In genomic region chr11:31725176-31725575, GRCh38 we compare ENCODE assay signal across 16 cellular contexts.
DNase-seq lines count a peak whose midpoint lies in the region; ATAC-seq and TF ChIP-seq lines count a peak whose summit lies in the region.
"Had no signal": no experiment of that assay in that cellular context is flagged by ENCODE, and none has a peak within 500 bp of the region (broad histone marks: within the 10 kb centered on the region; RNA-seq: fewer than 3 reads in every experiment).

No MANE protein-coding gene starts in this region.

- no peaks in the 10 kb centered on the region for H3K4me1 ChIP-seq in Karpas-422 (ENCODE audit: low read length)
- H3K4me1 ChIP-seq: BE2C, HAP-1 had no signal

- no peak for ATAC-seq in GM18867 (IDR thresholded peaks at IDR 0.05; ENCODE audit: unreplicated experiment)
- ATAC-seq: Panc1, Right ventricle myocardium inferior had no signal

- no peaks in the 10 kb centered on the region for H3K27me3 ChIP-seq in Karpas-422 (ENCODE audit: low read length)
- H3K27me3 ChIP-seq: BE2C had no signal

- H3K9me2 ChIP-seq in Karpas-422 (replicated peaks; ENCODE audit: insufficient read depth, low read length), result no peaks in the 10 kb centered on the region

- H3K36me3 ChIP-seq in Karpas-422 (ENCODE audit: insufficient read depth, low read length), result no peaks in the 10 kb centered on the region
- H3K36me3 ChIP-seq: BE2C, HAP-1 had no signal

- DNase-seq in EL (peak; percentile 2), Karpas-422 (peak; percentile 33), cardiac fibroblast (ENCODE audit: low read depth in 2 of 2) (peak; percentile 5 to 14), myocyte (ENCODE audit: low read depth) (peak; percentile 44), SW480 (ENCODE audit: low spot score) (no peak), pons (ENCODE audit: low spot score) (no peak)
- DNase-seq in activated CD4-positive, alpha-beta T cell treated with anti-CD3 and anti-CD28 coated beads for 1 hour, result no peak
- DNase-seq: BE2C; Calu3; CD4-positive, alpha-beta T cell; NCI-H1436 treated with DMSO at 0.1 percent for 48 hours; NCI-H2081 had no signal

- no peak overlapping the region for H3K4me2 ChIP-seq in Karpas-422 (ENCODE audit: low read depth, low read length, poor library complexity, severe bottlenecking)

- no peaks in the 10 kb centered on the region for H3K79me2 ChIP-seq in Karpas-422 (ENCODE audit: low read length)

- no peaks in the 10 kb centered on the region for H4K20me1 ChIP-seq in Karpas-422 (ENCODE audit: insufficient read depth, low read depth, low read length)

- H3K4me3 ChIP-seq in Karpas-422 (ENCODE audit: low read length) (no peak overlapping the region), cardiac fibroblast (replicated peaks in 1 of 2; ENCODE audit: low read depth in 2 of 2, low read length in 2 of 2) (no peak overlapping the region)
- H3K4me3 ChIP-seq: HAP-1 had no signal

- no peak for TF ChIP-seq CTCF in cardiac fibroblast (IDR thresholded peaks at IDR 0.05; ENCODE audit: low read depth, low read length)

- H3K9me3 ChIP-seq in Karpas-422 (ENCODE audit: low read length), result no peaks in the 10 kb centered on the region
- H3K9me3 ChIP-seq: BE2C, HAP-1 had no signal

- no peak overlapping the region for H3K9ac ChIP-seq in Karpas-422 (ENCODE audit: low read length)

- H3K27ac ChIP-seq in Karpas-422 (ENCODE audit: low read length), result no peak overlapping the region

- H2AFZ ChIP-seq in Karpas-422 (ENCODE audit: low read length), result no peak overlapping the region

Comparison
In these comparisons a context has a peak if more than half of its experiments do, and no peak if none do; other contexts are left out.
1. DNase-seq: peak in EL (single experiment), Karpas-422 (single experiment), cardiac fibroblast (2 of 2) and myocyte (single experiment); none in SW480 (single experiment), activated CD4-positive, alpha-beta T cell treated with anti-CD3 and anti-CD28 coated beads for 1 hour (single experiment) and pons (single experiment).